In the genomic region with DNA sequence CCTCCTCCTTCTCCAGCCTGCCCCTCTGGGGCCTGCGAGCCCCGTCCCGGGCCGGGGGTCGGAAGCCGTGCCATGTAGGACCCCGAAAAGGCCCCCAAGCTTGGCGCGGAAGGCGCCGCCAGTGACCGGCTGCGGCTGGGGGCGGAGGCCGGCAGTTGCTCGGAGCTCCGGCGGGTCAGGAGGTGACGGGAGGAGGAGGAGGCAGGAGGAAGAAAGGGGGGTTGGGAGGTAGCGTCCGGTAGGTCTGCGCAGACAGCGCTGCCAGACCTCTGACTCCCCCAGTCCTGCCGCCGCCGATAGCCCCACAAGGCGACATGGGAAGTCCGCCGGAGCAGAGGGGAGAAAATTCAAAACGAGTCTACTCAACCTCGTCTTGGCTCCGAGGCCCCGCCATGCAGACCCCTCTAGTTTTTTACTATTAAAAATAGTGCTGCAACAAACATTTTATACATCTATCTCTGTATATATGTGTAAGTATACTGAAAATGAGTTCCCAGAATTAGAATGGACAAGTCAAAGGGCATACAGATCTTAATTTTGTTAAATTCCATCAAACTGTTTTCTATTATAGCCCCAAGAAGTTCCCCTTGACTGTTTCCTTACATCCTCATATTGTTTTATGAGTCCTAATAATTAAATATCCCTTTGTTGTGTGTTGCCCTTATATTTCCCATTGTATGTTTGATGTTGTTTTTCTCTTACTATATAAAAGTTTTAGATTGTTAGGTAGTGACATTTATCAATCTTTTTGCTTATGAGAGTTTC, we compare ENCODE assay signal across 9 cellular contexts. TPM values are rescaled to one million over a fixed set of nuclear protein-coding genes. Genes with fewer than 3 reads are reported as not detected.
A peak's percentile ranks its signal among the peaks of the same experiment; 100 is the strongest.
DNase-seq lines count a peak whose midpoint lies in the region; ATAC-seq and TF ChIP-seq lines count a peak whose summit lies in the region.
"Not testable (repeated sequence)": the region's sequence is repeated elsewhere in the genome, so short reads cannot be mapped to it uniquely, and the experiment has no call there.
"Had no signal": no experiment of that assay in that cellular context is flagged by ENCODE, and none has a peak within 500 bp of the region (broad histone marks: within the 10 kb centered on the region; RNA-seq: fewer than 3 reads in every experiment).

No MANE protein-coding gene starts in this region.

- TF ChIP-seq CTCF in BE2C (IDR thresholded peaks at IDR 0.05; ENCODE audit: low read depth, low read length); lower lobe of right lung (IDR thresholded peaks at IDR 0.05): not testable (repeated sequence)

- peaks cover 21% of the 10 kb centered on the region for H3K4me1 Mint-ChIP-seq in activated naive CD4-positive, alpha-beta T cell treated with anti-CD3 and anti-CD28 coated beads for 36 hours (ENCODE audit: low read depth)

- not testable (repeated sequence) for H3K36me3 ChIP-seq in BE2C; esophagus (ENCODE audit: control insufficient read depth in 2 of 2, insufficient read depth in 2 of 2, low read length in 1 of 2); lower lobe of right lung

- DNase-seq in BE2C (peak; percentile 22), T-helper 1 cell (peak in 3 of 5 donors; percentile 6 to 45 (median 7)), lower lobe of right lung (peak; percentile 50)
- DNase-seq in activated naive CD4-positive, alpha-beta T cell treated with anti-CD3 and anti-CD28 coated beads for 36 hours: peak; percentile 22
- DNase-seq in stimulated activated CD4-positive, alpha-beta T cell treated with anti-CD3 and anti-CD28 coated beads, Interleukin-15, amount 100 ng/mL, for 24 hours: peak; percentile 37

- H3K27me3 Mint-ChIP-seq in activated naive CD4-positive, alpha-beta T cell treated with anti-CD3 and anti-CD28 coated beads for 36 hours (ENCODE audit: low read depth): peaks cover 18% of the 10 kb centered on the region

- H3K4me1 ChIP-seq in BE2C; esophagus (ENCODE audit: control insufficient read depth in 2 of 2, insufficient read depth in 2 of 2, low read length in 1 of 2): not testable (repeated sequence)
- H3K4me1 ChIP-seq in lower lobe of right lung: peaks cover 14% of the 10 kb centered on the region

- H3K4me3 Mint-ChIP-seq in activated naive CD4-positive, alpha-beta T cell treated with anti-CD3 and anti-CD28 coated beads for 36 hours: peak overlapping the region; percentile 4

- ATAC-seq in GM19397 (IDR thresholded peaks at IDR 0.05; ENCODE audit: unreplicated experiment) (peak; percentile 32), HG03432 (IDR thresholded peaks at IDR 0.05; ENCODE audit: unreplicated experiment) (peak; percentile 24), lower lobe of right lung (peak in 1 of 2 donors; percentile 55)

- H3K4me3 ChIP-seq in BE2C (ENCODE audit: low read depth, low read length): peak overlapping the region; percentile 43
- peak overlapping the region; percentile 34 to 42 for H3K4me3 ChIP-seq in esophagus (ENCODE audit: low read depth in 1 of 2, low read length in 2 of 2)
- H3K4me3 ChIP-seq in lower lobe of right lung: peak overlapping the region; percentile 46

- not testable (repeated sequence) for H3K27ac ChIP-seq in esophagus (ENCODE audit: low read depth in 2 of 2, low read length in 1 of 2); lower lobe of right lung

- H3K27me3 ChIP-seq in BE2C; esophagus (ENCODE audit: control insufficient read depth in 1 of 2, insufficient read depth in 2 of 2, low read length in 2 of 2); lower lobe of right lung (ENCODE audit: low read depth): not testable (repeated sequence)

- not testable (repeated sequence) for H3K27ac Mint-ChIP-seq in activated naive CD4-positive, alpha-beta T cell treated with anti-CD3 and anti-CD28 coated beads for 36 hours

- intact Hi-C loops in activated naive CD4-positive, alpha-beta T cell treated with anti-CD3 and anti-CD28 coated beads for 36 hours (cut with micrococcal nuclease); lower lobe of right lung (cut with DNase I): not testable (repeated sequence)

- H3K9me3 ChIP-seq in BE2C; esophagus (ENCODE audit: control insufficient read depth in 2 of 2, insufficient read depth in 1 of 2, low read depth in 1 of 2, low read length in 1 of 2); lower lobe of right lung: not testable (repeated sequence)

- not testable (repeated sequence) for H3K36me3 Mint-ChIP-seq in activated naive CD4-positive, alpha-beta T cell treated with anti-CD3 and anti-CD28 coated beads for 36 hours (ENCODE audit: low read depth)

- H3K9me3 Mint-ChIP-seq in activated naive CD4-positive, alpha-beta T cell treated with anti-CD3 and anti-CD28 coated beads for 36 hours: not testable (repeated sequence)

- CTCF ChIA-PET in activated naive CD4-positive, alpha-beta T cell treated with anti-CD3 and anti-CD28 coated beads for 36 hours (lab: Charles Lee): not testable (repeated sequence)

- WGBS in esophagus, 2 donors: 5 to 7% methylated on average over 7 to 33 of the region's 33 CpGs

RNA-seq across cellular contexts. Expression of a gene that starts 1.4 kb away (rescaled TPM):
- not detected for polyA plus RNA-seq in BE2C (2012; ENCODE audit: insufficient read depth, insufficient read length, low read depth)
- total RNA-seq in activated naive CD4-positive, alpha-beta T cell treated with anti-CD3 and anti-CD28 coated beads for 36 hours: under 1 TPM in 1 of 2 experiments, not detected in 1; 0.07 TPM
- under 1 TPM; 0.05 to 0.06 TPM for polyA plus RNA-seq in esophagus
- total RNA-seq in lower lobe of right lung: 3.2 TPM
- polyA plus RNA-seq: CD14-positive monocyte had no signal

RNA-seq across cellular contexts. Expression of a gene that starts 24.6 kb away (rescaled TPM):
- 135 TPM for polyA plus RNA-seq in BE2C (2012; ENCODE audit: insufficient read depth, insufficient read length, low read depth)
- total RNA-seq in activated naive CD4-positive, alpha-beta T cell treated with anti-CD3 and anti-CD28 coated beads for 36 hours: 10 to 100 TPM; 58.9 to 60.7 TPM
- 10 to 100 TPM; 43.6 to 94.0 TPM for polyA plus RNA-seq in esophagus
- 61.4 TPM for total RNA-seq in lower lobe of right lung
